Comparison of ENCODE assay signal across 10 cellular contexts in the genomic region with DNA sequence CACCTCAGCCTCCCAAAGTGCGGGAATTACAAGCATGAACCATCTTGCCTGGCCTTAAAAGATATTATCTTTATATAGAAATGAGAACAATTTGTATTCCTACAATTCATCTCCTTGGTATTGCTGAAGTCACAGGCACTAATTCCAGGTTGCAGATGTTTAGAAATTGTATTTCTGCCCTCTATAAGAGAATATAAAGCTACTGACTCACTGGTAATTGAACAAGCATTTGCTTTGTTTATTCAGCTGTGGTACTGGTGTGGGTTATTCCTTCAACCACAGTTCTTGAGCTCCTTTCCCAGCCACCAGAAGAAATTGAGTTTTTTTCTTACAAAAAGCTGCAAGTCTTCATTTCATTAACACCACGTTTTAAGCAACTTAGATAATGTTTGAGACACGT. TPM values are rescaled to one million over a fixed set of nuclear protein-coding genes. Genes with fewer than 3 reads are reported as not detected.
DNase-seq lines count a peak whose midpoint lies in the region; ATAC-seq and TF ChIP-seq lines count a peak whose summit lies in the region.
"Had no signal": no experiment of that assay in that cellular context is flagged by ENCODE, and none has a peak within 500 bp of the region (broad histone marks: within the 10 kb centered on the region; RNA-seq: fewer than 3 reads in every experiment).

No MANE protein-coding gene starts in this region.

- peaks cover 21% of the 10 kb centered on the region for H3K36me3 Mint-ChIP-seq in CD4-positive, alpha-beta T cell (ENCODE audit: low read depth)
- peaks cover 3 to 12% (median 4%) of the 10 kb centered on the region in 5 donors for H3K36me3 Mint-ChIP-seq in naive thymus-derived CD4-positive, alpha-beta T cell
- H3K36me3 Mint-ChIP-seq in neural progenitor cell: no peaks in the 10 kb centered on the region

- H3K79me2 ChIP-seq in mammary epithelial cell (ENCODE audit: insufficient read depth, low read length) (no peaks in the 10 kb centered on the region), neural progenitor cell (ENCODE audit: low read depth) (no peaks in the 10 kb centered on the region)

- dilution Hi-C loops in mammary epithelial cell (cut with HindIII; ENCODE audit: low sequenced_read_pairs): no loop called here

- H3K9ac ChIP-seq in mammary epithelial cell (ENCODE audit: insufficient read depth, low read length) (no peak overlapping the region), neural progenitor cell (no peak overlapping the region)

- no peaks in the 10 kb centered on the region for H3K27me3 ChIP-seq in CD4-positive, alpha-beta T cell (ENCODE audit: control insufficient read depth, insufficient read depth, low read length)
- H3K27me3 ChIP-seq in mammary epithelial cell (ENCODE audit: insufficient read depth, low read length) (no peaks in the 10 kb centered on the region), neural progenitor cell (no peaks in the 10 kb centered on the region)
- no peaks in the 10 kb centered on the region for H3K27me3 ChIP-seq in naive thymus-derived CD4-positive, alpha-beta T cell (ENCODE audit: control insufficient read depth in 2 of 2, insufficient read depth in 2 of 2, low read length in 2 of 2)

- H3F3A ChIP-seq in neural progenitor cell (ENCODE audit: low read depth): no peaks in the 10 kb centered on the region

- H3K36me3 ChIP-seq in mammary epithelial cell (ENCODE audit: insufficient read depth, low read length) (no peaks in the 10 kb centered on the region), neural progenitor cell (no peaks in the 10 kb centered on the region)
- H3K36me3 ChIP-seq in naive thymus-derived CD4-positive, alpha-beta T cell (ENCODE audit: control insufficient read depth in 2 of 3, insufficient read depth in 3 of 3, low read length in 3 of 3): no peaks in the 10 kb centered on the region
- H3K36me3 ChIP-seq: prostate gland had no signal

- H3K9me3 ChIP-seq in CD4-positive, alpha-beta T cell (ENCODE audit: control insufficient read depth, low read length): no peaks in the 10 kb centered on the region
- H3K9me3 ChIP-seq in mammary epithelial cell (replicated peaks; ENCODE audit: insufficient read depth, low read length): no peaks in the 10 kb centered on the region
- no peaks in the 10 kb centered on the region for H3K9me3 ChIP-seq in naive thymus-derived CD4-positive, alpha-beta T cell (ENCODE audit: control insufficient read depth in 2 of 3, low read length in 3 of 3)
- no peaks in the 10 kb centered on the region for H3K9me3 ChIP-seq in neural progenitor cell (ENCODE audit: low read depth)
- H3K9me3 ChIP-seq: prostate gland had no signal

- H3K9me3 Mint-ChIP-seq in CD4-positive, alpha-beta T cell: peaks cover 4% of the 10 kb centered on the region
- peaks cover 0 to 7% (median 0%) of the 10 kb centered on the region in 11 donors for H3K9me3 Mint-ChIP-seq in naive thymus-derived CD4-positive, alpha-beta T cell
- no peaks in the 10 kb centered on the region for H3K9me3 Mint-ChIP-seq in neural progenitor cell

- peak overlapping the region; percentile 98 for H3K27ac Mint-ChIP-seq in CD4-positive, alpha-beta T cell
- H3K27ac Mint-ChIP-seq in naive thymus-derived CD4-positive, alpha-beta T cell: peak overlapping the region; percentile 34 to 100 (median 99)
- H3K27ac Mint-ChIP-seq in neural progenitor cell: no peak overlapping the region

- H3K4me3 Mint-ChIP-seq in CD4-positive, alpha-beta T cell: peak overlapping the region; percentile 68
- peak overlapping the region; percentile 49 to 97 (median 83) for H3K4me3 Mint-ChIP-seq in naive thymus-derived CD4-positive, alpha-beta T cell
- H3K4me3 Mint-ChIP-seq in neural progenitor cell: no peak overlapping the region

- no peak for DNase-seq in CD4-positive, alpha-beta T cell
- DNase-seq in HS-27A (ENCODE audit: low read depth) (peak; percentile 62), mammary epithelial cell (peak; percentile 93), HK-2 (ENCODE audit: unreplicated experiment) (no peak), anterior cingulate cortex (lab: John Stamatoyannopoulos, UW) (no peak), neural progenitor cell (ENCODE audit: low spot score) (no peak)
- DNase-seq in naive thymus-derived CD4-positive, alpha-beta T cell: peak in 2 of 9 donors; percentile 15 to 30
- DNase-seq: NCI-H2029 treated with DMSO at 0.1 percent for 48 hours had no signal

- POLR2A ChIA-PET in CD4-positive, alpha-beta T cell (lab: Charles Lee): interaction anchor here (0.6 to 12.5 kb wide), 7 partner anchors 15 to 81 kb away, joined by 3 to 312 read pairs (median 5); a partner anchor contains a TSS
- POLR2A ChIA-PET in naive thymus-derived CD4-positive, alpha-beta T cell (lab: Charles Lee): interaction anchor here (0.7 to 18.3 kb wide), 4 partner anchors 21 to 1886 kb away, joined by 3 to 390 read pairs (median 84); a partner anchor contains a TSS

- H2AFZ ChIP-seq in mammary epithelial cell (ENCODE audit: low read depth, low read length): no peak overlapping the region
- no peak overlapping the region for H2AFZ ChIP-seq in neural progenitor cell (replicated peaks)

- no peak for ATAC-seq in CD4-positive, alpha-beta T cell (ENCODE audit: poor library complexity)
- ATAC-seq in naive thymus-derived CD4-positive, alpha-beta T cell: no peak
- no peak for ATAC-seq in GM18517 (IDR thresholded peaks at IDR 0.05; ENCODE audit: unreplicated experiment)

- intact Hi-C loops in CD4-positive, alpha-beta T cell (cut with DNase I, micrococcal nuclease): loop anchor here in 1 of 2 experiments (5.0 to 10.0 kb wide), 2 partner anchors 80 to 827 kb away; a partner anchor contains a TSS
- intact Hi-C loops in mammary epithelial cell (cut with micrococcal nuclease): no loop called here
- intact Hi-C loops in naive thymus-derived CD4-positive, alpha-beta T cell (cut with micrococcal nuclease): loop anchor here (5.0 to 10.0 kb wide), 4 partner anchors 1227 to 1887 kb away; a partner anchor contains a TSS

- H3K4me3 ChIP-seq in mammary epithelial cell (replicated peaks in 1 of 3; ENCODE audit: insufficient read depth in 1 of 3, low read depth in 2 of 3, low read length in 3 of 3) (no peak overlapping the region), neural progenitor cell (no peak overlapping the region)
- peak overlapping the region; percentile 62 for H3K4me3 ChIP-seq in naive thymus-derived CD4-positive, alpha-beta T cell (ENCODE audit: low read length)
- H3K4me3 ChIP-seq: prostate gland had no signal

- H3K4me1 ChIP-seq in mammary epithelial cell (ENCODE audit: insufficient read depth, low read length) (peaks cover 19% of the 10 kb centered on the region), neural progenitor cell (no peaks in the 10 kb centered on the region)
- H3K4me1 ChIP-seq in naive thymus-derived CD4-positive, alpha-beta T cell (ENCODE audit: control insufficient read depth in 2 of 2, insufficient read depth in 2 of 2, low read length in 2 of 2): peaks cover 33 to 53% of the 10 kb centered on the region in 2 donors
- H3K4me1 ChIP-seq: prostate gland had no signal

- no peak overlapping the region for H3K4me2 ChIP-seq in mammary epithelial cell (ENCODE audit: insufficient read depth, low read depth, low read length)
- no peak overlapping the region for H3K4me2 ChIP-seq in neural progenitor cell

- in situ Hi-C loops in mammary epithelial cell (cut with MboI; ENCODE audit: low sequenced_read_pairs in 2 of 2): no loop called here

- H3K27ac ChIP-seq in CD4-positive, alpha-beta T cell (ENCODE audit: low read depth, low read length): peak overlapping the region; percentile 97
- H3K27ac ChIP-seq in mammary epithelial cell (ENCODE audit: insufficient read depth, low read depth, low read length): no peak overlapping the region
- peak overlapping the region; percentile 98 for H3K27ac ChIP-seq in naive thymus-derived CD4-positive, alpha-beta T cell (ENCODE audit: low read depth, low read length)
- H3K27ac ChIP-seq in neural progenitor cell: no peak overlapping the region
- H3K27ac ChIP-seq: prostate gland had no signal

- TF ChIP-seq CTCF in CD4-positive, alpha-beta T cell (IDR thresholded peaks at IDR 0.05): no peak
- TF ChIP-seq CTCF in mammary epithelial cell (conservative IDR thresholded peaks at IDR 0.05 in 1 of 2, IDR thresholded peaks at IDR 0.05 in 1 of 2; ENCODE audit: extremely low read depth in 1 of 2, insufficient read depth in 1 of 2, low read depth in 1 of 2, low read length in 2 of 2) (no peak), neural progenitor cell (IDR thresholded peaks at IDR 0.05) (no peak)

- H3K27me3 Mint-ChIP-seq in CD4-positive, alpha-beta T cell: no peaks in the 10 kb centered on the region
- H3K27me3 Mint-ChIP-seq in naive thymus-derived CD4-positive, alpha-beta T cell: no peaks in the 10 kb centered on the region
- peaks cover 2% of the 10 kb centered on the region for H3K27me3 Mint-ChIP-seq in neural progenitor cell (ENCODE audit: insufficient read depth, low read depth)

- BruUV-seq in mammary epithelial cell (replicated peaks; lab: Mats Ljungman, UMichigan): no TSS peak

- H3K4me1 Mint-ChIP-seq in CD4-positive, alpha-beta T cell (ENCODE audit: low read depth): peaks cover 84% of the 10 kb centered on the region
- peaks cover 43 to 91% (median 78%) of the 10 kb centered on the region in 7 donors for H3K4me1 Mint-ChIP-seq in naive thymus-derived CD4-positive, alpha-beta T cell
- H3K4me1 Mint-ChIP-seq in neural progenitor cell: peaks cover 5% of the 10 kb centered on the region

- 28% methylated on average over 3 of the region's 3 CpGs for WGBS in mammary epithelial cell (ENCODE audit: low coverage, missing lambda C conversion rate)

- H4K20me1 ChIP-seq in mammary epithelial cell (ENCODE audit: insufficient read depth, low read length) (no peaks in the 10 kb centered on the region), neural progenitor cell (ENCODE audit: low read depth) (no peaks in the 10 kb centered on the region)

- CTCF ChIA-PET in CD4-positive, alpha-beta T cell (lab: Charles Lee): interaction anchor here (0.7 to 5.0 kb wide), 7 partner anchors 10 to 90 kb away, joined by 3 to 52 read pairs (median 9); a partner anchor contains a TSS
- CTCF ChIA-PET in mammary epithelial cell (lab: Charles Lee; ENCODE audit: low non-redundant PET): interaction anchor here (0.6 to 0.7 kb wide), 2 partner anchors 35 to 68 kb away, joined by 3 to 6 read pairs; no protein-coding TSS in a partner anchor
- CTCF ChIA-PET in naive thymus-derived CD4-positive, alpha-beta T cell (lab: Charles Lee): interaction anchor here (0.6 to 10.0 kb wide), 8 partner anchors 10 to 1877 kb away, joined by 3 to 73 read pairs (median 6); a partner anchor contains a TSS

RNA-seq across cellular contexts. Expression of a gene that starts 29.0 kb away (rescaled TPM):
- total RNA-seq in CD4-positive, alpha-beta T cell: 10 to 100 TPM; 30.4 to 32.5 TPM
- total RNA-seq in mammary epithelial cell: 10 to 100 TPM in 1 of 2 donors, 1 to 10 TPM in 1; 10.0 to 23.0 TPM
- polyA plus RNA-seq in mammary epithelial cell: 3.5 TPM
- 18.9 TPM for polyA minus RNA-seq in mammary epithelial cell
- 10 to 100 TPM in 4 of 5 experiments, 1 to 10 TPM in 1; 9.7 to 44.7 (median 36.1) TPM for total RNA-seq in naive thymus-derived CD4-positive, alpha-beta T cell
- polyA plus RNA-seq in naive thymus-derived CD4-positive, alpha-beta T cell: 10 to 100 TPM; 43.3 to 46.8 TPM
- total RNA-seq in neural progenitor cell (ENCODE audit: low replicate concordance): 6.1 and 8.5 TPM in 2 replicates

Comparison
In these comparisons a context has a peak if more than half of its experiments do, and no peak if none do; other contexts are left out.
1. DNase-seq: peak in HS-27A (single experiment) and mammary epithelial cell (single experiment); none in CD4-positive, alpha-beta T cell (0 of 10), HK-2 (single experiment), anterior cingulate cortex (0 of 58) and neural progenitor cell (single experiment).
2. H3K27ac ChIP-seq: peak in CD4-positive, alpha-beta T cell (single experiment) and naive thymus-derived CD4-positive, alpha-beta T cell (single experiment); none in mammary epithelial cell (single experiment) and neural progenitor cell (single experiment).